In the genomic region with DNA sequence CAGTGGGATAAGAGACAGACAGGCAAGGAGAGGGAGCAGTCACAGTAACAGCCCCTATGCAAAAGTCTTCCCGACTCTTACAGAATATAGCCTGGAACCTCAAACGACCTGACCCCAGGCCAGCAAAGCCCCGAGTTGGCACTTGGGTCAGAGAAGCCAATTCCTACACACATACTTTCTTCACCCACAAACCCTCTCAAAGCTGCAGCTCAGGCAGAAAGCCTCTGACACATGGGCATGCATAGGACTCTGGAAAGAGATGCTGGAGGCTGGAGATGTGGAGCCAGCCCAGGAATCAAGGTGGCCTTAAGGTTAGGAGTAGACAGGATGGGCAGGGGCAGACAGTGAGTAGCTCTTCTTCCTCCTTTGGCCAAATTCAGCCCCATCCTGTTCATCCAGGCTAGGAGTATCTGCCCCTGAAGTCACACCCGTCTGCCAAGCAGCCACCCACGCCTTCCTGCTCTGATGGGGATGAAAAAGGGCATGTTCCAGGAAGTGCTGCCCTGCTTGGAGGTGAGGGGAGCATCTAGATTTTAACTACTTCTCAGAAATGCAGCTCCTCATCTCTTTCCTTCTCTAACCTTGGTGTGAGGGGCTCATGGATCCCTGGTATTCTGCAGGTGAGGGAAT, we compare ENCODE assay signal across 11 cellular contexts. TPM values are rescaled to one million over a fixed set of nuclear protein-coding genes. Genes with fewer than 3 reads are reported as not detected.
DNase-seq lines count a peak whose midpoint lies in the region; ATAC-seq, FAIRE-seq and TF ChIP-seq lines count a peak whose summit lies in the region.
"Had no signal": no experiment of that assay in that cellular context is flagged by ENCODE, and none has a peak within 500 bp of the region (broad histone marks: within the 10 kb centered on the region; RNA-seq: fewer than 3 reads in every experiment).

No MANE protein-coding gene starts in this region.

- H3K36me3 ChIP-seq in left ventricle myocardium inferior: peaks cover 57% of the 10 kb centered on the region
- H3K36me3 ChIP-seq in mesendoderm (ENCODE audit: control insufficient read depth, insufficient read depth, low read length): no peaks in the 10 kb centered on the region
- peaks cover 3% of the 10 kb centered on the region for H3K36me3 ChIP-seq in thoracic aorta
- H3K36me3 ChIP-seq in adrenal gland (replicated peaks in 1 of 2): peaks cover 0 to 13% of the 10 kb centered on the region in 2 donors

- H3K4me1 ChIP-seq in left ventricle myocardium inferior (peaks cover 98% of the 10 kb centered on the region), mesendoderm (ENCODE audit: control insufficient read depth, low read depth, low read length) (no peaks in the 10 kb centered on the region), thoracic aorta (ENCODE audit: control insufficient read depth in 1 of 2, low read depth in 2 of 2) (peaks cover 39 to 89% of the 10 kb centered on the region in 2 donors), adrenal gland (replicated peaks in 1 of 2) (peaks cover 10 to 33% of the 10 kb centered on the region in 2 donors)

- H3K23ac ChIP-seq in mesendoderm (ENCODE audit: low read length): peak overlapping the region; percentile 54

- H2BK5ac ChIP-seq in mesendoderm (ENCODE audit: low read length): no peak overlapping the region

- no peak for TF ChIP-seq POLR2A in adrenal gland (IDR thresholded peaks at IDR 0.05)

- H3K56ac ChIP-seq in mesendoderm (ENCODE audit: low read length): no peak overlapping the region

- no peak overlapping the region for H4K8ac ChIP-seq in mesendoderm (ENCODE audit: low read depth, low read length)

- intact Hi-C loops in left ventricle myocardium inferior (cut with micrococcal nuclease): loop anchor here (10.0 kb wide), 1 partner anchor 110 kb away; no protein-coding TSS in a partner anchor
- intact Hi-C loops in Right ventricle myocardium superior (cut with DNase I): no loop called here
- intact Hi-C loops in adrenal gland (cut with DNase I): no loop called here

- H2BK15ac ChIP-seq in mesendoderm (replicated peaks; ENCODE audit: low read depth): no peak overlapping the region

- H3K27ac ChIP-seq in left ventricle myocardium inferior (replicated peaks) (peak overlapping the region; percentile 38), mesendoderm (ENCODE audit: low read depth, low read length) (no peak overlapping the region), thoracic aorta (no peak overlapping the region), adrenal gland (no peak overlapping the region)

- no peak overlapping the region for H3K4ac ChIP-seq in mesendoderm (ENCODE audit: low read depth, low read length)

- no CpG with 5 or more reads among the region's 5 CpGs for whole genome bisulfite sequencing in mesendoderm (ENCODE audit: extremely low coverage, insufficient coverage, low lambda C conversion rate)
- WGBS in adrenal gland, 4 donors: 73 to 86% (median 79%) methylated on average over 5 of the region's 5 CpGs

- H3K9ac ChIP-seq in mesendoderm (ENCODE audit: low read length): no peak overlapping the region

- H3K27me3 ChIP-seq in left ventricle myocardium inferior (ENCODE audit: low read depth) (no peaks in the 10 kb centered on the region), mesendoderm (ENCODE audit: insufficient read depth, low read length, poor library complexity) (no peaks in the 10 kb centered on the region), thoracic aorta (replicated peaks; ENCODE audit: insufficient read depth) (no peaks in the 10 kb centered on the region), adrenal gland (no peaks in the 10 kb centered on the region)

- H3K18ac ChIP-seq in mesendoderm (ENCODE audit: low read length): no peak overlapping the region

- H3K4me2 ChIP-seq in mesendoderm (ENCODE audit: low read length): no peak overlapping the region

- ATAC-seq in Right ventricle myocardium superior (ENCODE audit: poor library complexity) (no peak), thoracic aorta (ENCODE audit: insufficient number of reproducible peaks, low FRiP score, low read depth) (no peak), GM21737 (IDR thresholded peaks at IDR 0.05; ENCODE audit: unreplicated experiment) (no peak)

- peaks cover 5% of the 10 kb centered on the region for H3K79me2 ChIP-seq in mesendoderm (ENCODE audit: control insufficient read depth, insufficient read depth, low read length)

- H3K79me1 ChIP-seq in mesendoderm (ENCODE audit: low read length): peaks cover 18% of the 10 kb centered on the region

- H4K5ac ChIP-seq in mesendoderm (ENCODE audit: low read length): no peak overlapping the region

- FAIRE-seq in frontal cortex (lab: Jason Lieb, UNC): no peak

- no peak overlapping the region for H2AK5ac ChIP-seq in mesendoderm (ENCODE audit: low read length)

- no peak for TF ChIP-seq CTCF in left ventricle myocardium inferior (IDR thresholded peaks at IDR 0.05; ENCODE audit: borderline replicate concordance)
- no peak for TF ChIP-seq CTCF in thoracic aorta (IDR thresholded peaks at IDR 0.05)
- no peak for TF ChIP-seq CTCF in adrenal gland (IDR thresholded peaks at IDR 0.05)

- H3K9me3 ChIP-seq in left ventricle myocardium inferior (replicated peaks): no peaks in the 10 kb centered on the region
- no peaks in the 10 kb centered on the region for H3K9me3 ChIP-seq in thoracic aorta
- H3K9me3 ChIP-seq in adrenal gland (replicated peaks in 1 of 3): no peaks in the 10 kb centered on the region

- no peak overlapping the region for H2BK120ac ChIP-seq in mesendoderm (ENCODE audit: low read depth, low read length)

- peak overlapping the region; percentile 94 for H3K4me3 ChIP-seq in left ventricle myocardium inferior
- no peak overlapping the region for H3K4me3 ChIP-seq in mesendoderm (ENCODE audit: low read length)
- H3K4me3 ChIP-seq in thoracic aorta: peak overlapping the region; percentile 19
- no peak overlapping the region for H3K4me3 ChIP-seq in adrenal gland

- no peak for DNase-seq in left ventricle myocardium inferior
- no peak for DNase-seq in Right ventricle myocardium superior
- peak; percentile 50 for DNase-seq in activated T-cell treated with anti-CD3 and anti-CD28 coated beads for 48 hours (ENCODE audit: low read depth)
- DNase-seq in mesendoderm: no peak
- no peak for DNase-seq in thoracic aorta (ENCODE audit: low spot score)
- no peak for DNase-seq in frontal cortex (ENCODE audit: low spot score in 2 of 2)
- no peak for DNase-seq in adrenal gland
- DNase-seq: effector CD4-positive, alpha-beta T cell; hippocampal formation; NCI-H446 had no signal

RNA-seq across cellular contexts. Expression of gene SLC41A1, which starts 7.8 kb away (rescaled TPM):
- total RNA-seq in left ventricle myocardium inferior (486 TPM), Right ventricle myocardium superior (465 TPM), thoracic aorta (10 to 100 TPM; 26.7 to 64.1 TPM), frontal cortex (5.3 TPM), adrenal gland (100 to 1,000 TPM in 1 of 8 donors, 10 to 100 TPM in 7; 21.3 to 127 (median 37.2) TPM)
- 31.0 TPM for polyA plus RNA-seq in mesendoderm (2013, experiment 1 of 2)
- 30.1 TPM for polyA plus RNA-seq in mesendoderm (2013, experiment 2 of 2)
- 100 to 1,000 TPM in 1 of 3 donors, 10 to 100 TPM in 1, 1 to 10 TPM in 1; 8.9 to 143 (median 11.1) TPM for polyA plus RNA-seq in adrenal gland

RNA-seq across cellular contexts. Expression of gene RAB29, which starts 29.9 kb away (rescaled TPM):
- total RNA-seq in left ventricle myocardium inferior (13.7 TPM), Right ventricle myocardium superior (15.0 TPM), thoracic aorta (10 to 100 TPM; 23.5 to 47.2 TPM), frontal cortex (6.5 TPM), adrenal gland (10 to 100 TPM; 22.6 to 52.2 (median 30.9) TPM)
- polyA plus RNA-seq in mesendoderm (2013, experiment 1 of 2): 1.9 TPM
- polyA plus RNA-seq in mesendoderm (2013, experiment 2 of 2): 2.2 TPM
- polyA plus RNA-seq in adrenal gland: 10 to 100 TPM in 2 of 3 donors, 1 to 10 TPM in 1; 4.2 to 16.2 (median 15.9) TPM

RNA-seq across cellular contexts. Expression of gene PM20D1, which starts 44.7 kb away (rescaled TPM):
- 1.7 TPM for total RNA-seq in left ventricle myocardium inferior
- total RNA-seq in Right ventricle myocardium superior: 1.9 TPM
- polyA plus RNA-seq in mesendoderm (2013, experiment 1 of 2): not detected
- polyA plus RNA-seq in mesendoderm (2013, experiment 2 of 2): not detected
- total RNA-seq in thoracic aorta: under 1 TPM in 1 of 2 donors, not detected in 1; 0.14 TPM
- total RNA-seq in frontal cortex: under 0.01 TPM
- total RNA-seq in adrenal gland: under 1 TPM in 5 of 8 donors, not detected in 3; 0.38 to 0.64 (median 0.52) TPM
- polyA plus RNA-seq in adrenal gland: 1 to 10 TPM in 1 of 3 donors, under 1 TPM in 2; 0.07 to 1.8 (median 0.48) TPM

RNA-seq across cellular contexts. Expression of gene NUCKS1, which starts 55.2 kb away (rescaled TPM):
- total RNA-seq in left ventricle myocardium inferior: 217 TPM
- 196 TPM for total RNA-seq in Right ventricle myocardium superior
- polyA plus RNA-seq in mesendoderm (2013, experiment 1 of 2): 371 TPM
- polyA plus RNA-seq in mesendoderm (2013, experiment 2 of 2): 360 TPM
- total RNA-seq in thoracic aorta: 100 to 1,000 TPM in 1 of 2 donors, 10 to 100 TPM in 1; 80.6 to 116 TPM
- total RNA-seq in frontal cortex: 234 TPM
- 100 to 1,000 TPM in 4 of 8 donors, 10 to 100 TPM in 4; 56.3 to 159 (median 111) TPM for total RNA-seq in adrenal gland
- polyA plus RNA-seq in adrenal gland: 100 to 1,000 TPM in 2 of 3 donors, 10 to 100 TPM in 1; 33.1 to 161 (median 109) TPM

Comparison
In these comparisons a context has a peak if more than half of its experiments do, and no peak if none do; other contexts are left out.
1. H3K4me3 ChIP-seq: peak in left ventricle myocardium inferior (single experiment) and thoracic aorta (single experiment); none in mesendoderm (single experiment) and adrenal gland (0 of 4).